In the genomic region with DNA sequence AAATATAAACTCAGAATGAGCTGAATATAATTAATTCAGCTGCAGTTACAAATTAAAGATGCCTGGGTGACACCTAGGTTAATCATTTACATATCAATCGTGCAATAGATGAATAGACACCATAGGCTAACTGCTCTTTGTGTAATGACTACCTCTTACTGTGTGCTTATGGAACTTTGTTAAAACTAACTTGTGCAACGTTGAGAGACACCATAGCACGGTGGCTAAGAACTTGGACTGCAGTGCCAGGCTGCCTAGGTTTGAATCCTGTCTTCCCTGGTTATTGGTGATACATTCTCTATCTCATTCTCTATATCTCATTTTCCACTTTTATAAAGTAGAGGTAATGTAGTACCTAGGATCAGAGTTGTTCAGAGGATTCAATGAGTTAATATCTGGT, we compare ENCODE assay signal across 21 cellular contexts. TPM values are rescaled to one million over a fixed set of nuclear protein-coding genes. Genes with fewer than 3 reads are reported as not detected.
A peak's percentile ranks its signal among the peaks of the same experiment; 100 is the strongest.
DNase-seq lines count a peak whose midpoint lies in the region; FAIRE-seq and TF ChIP-seq lines count a peak whose summit lies in the region.
"Had no signal": no experiment of that assay in that cellular context is flagged by ENCODE, and none has a peak within 500 bp of the region (broad histone marks: within the 10 kb centered on the region; RNA-seq: fewer than 3 reads in every experiment).

No MANE protein-coding gene starts in this region.

- peak; percentile 19 for DNase-seq in HT-29 (ENCODE audit: low spot score)
- peak; percentile 35 for DNase-seq in RCC 7860 (ENCODE audit: low spot score)
- peak; percentile 16 for DNase-seq in kidney glomerular epithelial cell (lab: John Stamatoyannopoulos, UW)
- peak; percentile 87 for DNase-seq in renal cortical epithelial cell (ENCODE audit: low read depth)
- DNase-seq in D721Med (ENCODE audit: insufficient read length, low spot score): no peak
- DNase-seq in Peyer's patch: no peak
- DNase-seq in tibial nerve (ENCODE audit: low spot score in 2 of 2): no peak
- DNase-seq: AML-193, MM.1S, NCI-H1092 treated with DMSO at 0.1 percent for 48 hours, NCI-H146, NCI-H2029 treated with DMSO at 0.1 percent for 48 hours, NCI-H2171 treated with DMSO at 0.1 percent for 48 hours, NCI-H446 treated with DMSO at 0.1 percent for 48 hours, NCI-H69, OCI-M1, SIG-M5, T-helper 1 cell had no signal

- H3K9me3 ChIP-seq in Peyer's patch (no peaks in the 10 kb centered on the region), tibial nerve (no peaks in the 10 kb centered on the region)

- H3K4me1 ChIP-seq in Peyer's patch (peaks cover 0 to 17% (median 0%) of the 10 kb centered on the region in 4 donors), tibial nerve (peaks cover 0 to 49% (median 6%) of the 10 kb centered on the region in 4 donors)

- TF ChIP-seq EP300 in tibial nerve (IDR thresholded peaks at IDR 0.05): no peak

- H3K27me3 ChIP-seq in Peyer's patch (no peaks in the 10 kb centered on the region), tibial nerve (no peaks in the 10 kb centered on the region)

- no peaks in the 10 kb centered on the region for H3K36me3 ChIP-seq in Peyer's patch
- H3K36me3 ChIP-seq in tibial nerve: no peaks in the 10 kb centered on the region

- 90 to 94% methylated on average over 3 of the region's 3 CpGs for WGBS in tibial nerve, 2 donors

- no peak for TF ChIP-seq POLR2A in Peyer's patch (IDR thresholded peaks at IDR 0.05)
- TF ChIP-seq POLR2A in tibial nerve (IDR thresholded peaks at IDR 0.05): no peak

- H3K4me3 ChIP-seq in Peyer's patch (no peak overlapping the region), tibial nerve (no peak overlapping the region)

- no peak for FAIRE-seq in RCC 7860 (lab: Jason Lieb, UNC)
- no peak for FAIRE-seq in D721Med (lab: Jason Lieb, UNC)
- FAIRE-seq: HTR-8/SVneo had no signal

- H3K27ac ChIP-seq in Peyer's patch: no peak overlapping the region
- H3K27ac ChIP-seq in tibial nerve: peak overlapping the region in 1 of 4 donors; percentile 19
- H3K27ac ChIP-seq: HL-60, RWPE1 had no signal

- TF ChIP-seq CTCF in D721Med (IDR thresholded peaks at IDR 0.05; ENCODE audit: insufficient read depth, missing control alignments): no peak
- no peak for TF ChIP-seq CTCF in Peyer's patch (IDR thresholded peaks at IDR 0.05)
- no peak for TF ChIP-seq CTCF in tibial nerve (IDR thresholded peaks at IDR 0.05)

RNA-seq across cellular contexts. Expression of a gene that starts 46.9 kb away (rescaled TPM):
- 6.9 and 7.7 TPM in 2 replicates for total RNA-seq in HT-29 (2014; rRNA removed; shearing (Covaris generic))
- total RNA-seq in renal cortical epithelial cell: 7.5 and 34.7 TPM in 2 replicates
- total RNA-seq in Peyer's patch: 10 to 100 TPM; 29.7 to 49.0 (median 43.4) TPM
- 10 to 100 TPM; 23.8 to 48.6 (median 34.9) TPM for total RNA-seq in tibial nerve

Comparison
In these comparisons a context has a peak if more than half of its experiments do, and no peak if none do; other contexts are left out.
1. DNase-seq: peak in HT-29 (single experiment), RCC 7860 (single experiment), kidney glomerular epithelial cell (single experiment) and renal cortical epithelial cell (single experiment); none in D721Med (single experiment), Peyer's patch (0 of 3) and tibial nerve (0 of 2).